ENCODE assay signal across 8 cellular contexts in the genomic region with DNA sequence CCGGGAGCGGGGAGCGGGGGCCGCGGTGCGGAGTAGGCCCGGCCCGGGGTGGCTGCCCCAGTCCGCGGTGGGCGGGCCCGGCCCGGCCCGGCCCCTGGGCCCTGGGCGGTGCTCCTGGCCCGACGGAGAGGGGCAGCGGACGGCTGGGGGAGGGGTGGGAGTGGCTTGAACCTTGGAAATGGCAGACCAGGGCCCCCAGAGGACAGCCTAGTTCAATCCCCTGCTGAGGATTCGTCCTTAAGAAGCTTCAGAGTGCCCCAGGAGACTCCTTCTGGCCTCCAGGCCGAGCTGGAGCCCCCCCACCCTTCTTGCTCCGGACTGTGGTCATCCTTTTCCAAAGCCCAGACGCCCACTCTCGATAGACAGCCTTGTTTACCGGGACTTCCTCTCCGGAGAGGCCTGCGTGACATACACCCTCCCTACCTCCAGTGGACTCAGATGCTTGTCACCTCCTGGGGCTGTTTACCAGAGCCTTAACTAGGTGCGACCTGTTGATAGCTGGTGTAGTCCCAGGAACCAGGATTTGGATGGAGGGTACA. TPM values are rescaled to one million over a fixed set of nuclear protein-coding genes. Genes with fewer than 3 reads are reported as not detected.
DNase-seq lines count a peak whose midpoint lies in the region; ATAC-seq and TF ChIP-seq lines count a peak whose summit lies in the region.

No MANE protein-coding gene starts in this region.

- H3K4me3 ChIP-seq in BJ (ENCODE audit: low read depth, low read length) (peak overlapping the region; percentile 58), NT2/D1 (ENCODE audit: insufficient read length, low read depth) (peak overlapping the region; percentile 67), osteoblast (ENCODE audit: insufficient read depth, low read length) (peak overlapping the region; percentile 87), uterus (peak overlapping the region; percentile 62 to 82)

- H3K4me2 ChIP-seq in osteoblast (ENCODE audit: insufficient read depth, low read length) = peak overlapping the region; percentile 93

- peaks cover 33% of the 10 kb centered on the region for H3K79me2 ChIP-seq in osteoblast (ENCODE audit: insufficient read depth, low read length)

- TF ChIP-seq CTCF in BJ (IDR thresholded peaks at IDR 0.05; ENCODE audit: insufficient read depth, low read depth, low read length) (no peak), osteoblast (IDR thresholded peaks at IDR 0.05; ENCODE audit: extremely low read depth, low read depth, low read length) (no peak), uterus (IDR thresholded peaks at IDR 0.05) (no peak)

- H2AFZ ChIP-seq in osteoblast (ENCODE audit: low read length) = peak overlapping the region; percentile 54

- H3K27ac ChIP-seq in osteoblast (ENCODE audit: low read depth, low read length) = peak overlapping the region; percentile 95
- peak overlapping the region; percentile 85 to 95 for H3K27ac ChIP-seq in uterus

- H3K9me3 ChIP-seq in NT2/D1 (ENCODE audit: insufficient read depth, low read length) (no peaks in the 10 kb centered on the region), osteoblast (ENCODE audit: low read depth, low read length) (no peaks in the 10 kb centered on the region), uterus (no peaks in the 10 kb centered on the region)

- peak overlapping the region; percentile 92 for H3K4me3 Mint-ChIP-seq in activated naive CD4-positive, alpha-beta T cell treated with anti-CD3 and anti-CD28 coated beads, Interleukin-2, amount 10 ng/mL, durations not matched to agents 7 days and 5 days

- H3K27ac Mint-ChIP-seq in activated naive CD4-positive, alpha-beta T cell treated with anti-CD3 and anti-CD28 coated beads, Interleukin-2, amount 10 ng/mL, durations not matched to agents 7 days and 5 days = peak overlapping the region; percentile 96

- H3K9me3 Mint-ChIP-seq in activated naive CD4-positive, alpha-beta T cell treated with anti-CD3 and anti-CD28 coated beads, Interleukin-2, amount 10 ng/mL, durations not matched to agents 7 days and 5 days = no peaks in the 10 kb centered on the region

- peaks cover 13% of the 10 kb centered on the region for H3K36me3 ChIP-seq in BJ (ENCODE audit: control insufficient read depth, insufficient read depth, low read length)
- peaks cover 15% of the 10 kb centered on the region for H3K36me3 ChIP-seq in NT2/D1 (ENCODE audit: insufficient read depth, insufficient read length, low read length)
- peaks cover 31% of the 10 kb centered on the region for H3K36me3 ChIP-seq in osteoblast (ENCODE audit: insufficient read depth, low read length)
- no peaks in the 10 kb centered on the region for H3K36me3 ChIP-seq in uterus

- peaks cover 21% of the 10 kb centered on the region for H4K20me1 ChIP-seq in osteoblast (ENCODE audit: insufficient read depth, low read length)

- peaks cover 65% of the 10 kb centered on the region for H3K4me1 Mint-ChIP-seq in activated naive CD4-positive, alpha-beta T cell treated with anti-CD3 and anti-CD28 coated beads, Interleukin-2, amount 10 ng/mL, durations not matched to agents 7 days and 5 days

- peak; percentile 40 for ATAC-seq in GM18858 (IDR thresholded peaks at IDR 0.05; ENCODE audit: unreplicated experiment)
- ATAC-seq in HG03045 (IDR thresholded peaks at IDR 0.05; ENCODE audit: unreplicated experiment) = peak; percentile 75

- POLR2A ChIA-PET in BJ (lab: Charles Lee) = interaction anchor here (0.6 to 1.5 kb wide), 3 partner anchors 64 to 792 kb away, joined by 3 to 9 read pairs (median 4); no protein-coding TSS in a partner anchor

- H3K27me3 Mint-ChIP-seq in activated naive CD4-positive, alpha-beta T cell treated with anti-CD3 and anti-CD28 coated beads, Interleukin-2, amount 10 ng/mL, durations not matched to agents 7 days and 5 days = no peaks in the 10 kb centered on the region

- H3K36me3 Mint-ChIP-seq in activated naive CD4-positive, alpha-beta T cell treated with anti-CD3 and anti-CD28 coated beads, Interleukin-2, amount 10 ng/mL, durations not matched to agents 7 days and 5 days = peaks cover 30% of the 10 kb centered on the region

- intact Hi-C loops in uterus (cut with DNase I; ENCODE audit: low total_unique reads) = loop anchor here (5.0 to 10.0 kb wide), 3 partner anchors 63 to 195 kb away; partner anchors contain the start of genes ADCY4, GMPR2, NEDD8 and NFATC4

- H3K4me1 ChIP-seq in NT2/D1 (ENCODE audit: insufficient read depth, insufficient read length) (peaks cover 10% of the 10 kb centered on the region), osteoblast (ENCODE audit: insufficient read depth, low read length) (peaks cover 40% of the 10 kb centered on the region), uterus (peaks cover 0 to 11% of the 10 kb centered on the region in 2 donors)

- no peak for DNase-seq in BJ (ENCODE audit: low read depth)
- peak; percentile 30 for DNase-seq in NT2/D1 (ENCODE audit: low read depth, low spot score)
- DNase-seq in activated naive CD4-positive, alpha-beta T cell treated with anti-CD3 and anti-CD28 coated beads, Interleukin-2, amount 10 ng/mL, durations not matched to agents 7 days and 5 days = peak; percentile 72
- DNase-seq in globus pallidus (ENCODE audit: low spot score) = peak; percentile 66
- DNase-seq in osteoblast (ENCODE audit: insufficient read length, low spot score, missing footprints) = peak; percentile 99
- DNase-seq in uterus = peak; percentile 77 to 83

- TF ChIP-seq POLR2A in uterus (IDR thresholded peaks at IDR 0.05) = no peak

- no peaks in the 10 kb centered on the region for H3K27me3 ChIP-seq in BJ (ENCODE audit: control insufficient read depth, insufficient read depth, low read length)
- peaks cover 13% of the 10 kb centered on the region for H3K27me3 ChIP-seq in NT2/D1 (ENCODE audit: insufficient read depth, insufficient read length)
- H3K27me3 ChIP-seq in osteoblast (ENCODE audit: insufficient read depth, low read length) = no peaks in the 10 kb centered on the region
- no peaks in the 10 kb centered on the region for H3K27me3 ChIP-seq in uterus

- CTCF ChIA-PET in BJ (lab: Yijun Ruan, JAX) = interaction anchor here (0.9 to 11.6 kb wide), 16 partner anchors 11 to 188 kb away, joined by 3 to 491 read pairs (median 14); partner anchors contain the start of genes ADCY4, CIDEB, LTB4R and LTB4R2
- CTCF ChIA-PET in activated naive CD4-positive, alpha-beta T cell treated with anti-CD3 and anti-CD28 coated beads, Interleukin-2, amount 10 ng/mL, durations not matched to agents 7 days and 5 days (lab: Charles Lee) = interaction anchor here (0.5 to 17.5 kb wide), 17 partner anchors 11 to 399 kb away, joined by 3 to 557 read pairs (median 12); partner anchors contain the start of genes ADCY4, CIDEB, DHRS1 and LTB4R

- H3K9ac ChIP-seq in NT2/D1 (ENCODE audit: insufficient read length, low read depth) = peak overlapping the region; percentile 78

RNA-seq across cellular contexts. Expression of gene KHNYN, which starts 0.5 kb away (rescaled TPM):
- polyA plus RNA-seq in BJ (2011; rRNA removed) = 18.9 and 19.7 TPM in 2 replicates
- polyA minus RNA-seq in BJ (2011; rRNA and poly(A)+ RNA removed) = 25.7 and 30.2 TPM in 2 replicates
- total RNA-seq in osteoblast (58.6 and 62.5 TPM in 2 replicates), uterus (10 to 100 TPM; 16.5 to 88.6 (median 66.1) TPM)

RNA-seq across cellular contexts. Expression of gene CBLN3, which starts 0.7 kb away (rescaled TPM):
- polyA plus RNA-seq in BJ (2011; rRNA removed) = 6.7 and 8.6 TPM in 2 replicates
- 3.7 and 4.6 TPM in 2 replicates for polyA minus RNA-seq in BJ (2011; rRNA and poly(A)+ RNA removed)
- total RNA-seq in osteoblast (3.5 and 4.0 TPM in 2 replicates), uterus (1 to 10 TPM in 3 of 4 donors, not detected in 1; 1.3 to 3.3 (median 3.2) TPM)

RNA-seq across cellular contexts. Expression of gene SDR39U1, which starts 12.4 kb away (rescaled TPM):
- polyA plus RNA-seq in BJ (2011; rRNA removed) = 28.9 and 43.4 TPM in 2 replicates
- 8.7 and 11.7 TPM in 2 replicates for polyA minus RNA-seq in BJ (2011; rRNA and poly(A)+ RNA removed)
- total RNA-seq in osteoblast (11.6 and 13.0 TPM in 2 replicates), uterus (10 to 100 TPM; 12.8 to 87.5 (median 33.0) TPM)

RNA-seq across cellular contexts. Expression of gene NYNRIN, which starts 31.4 kb away (rescaled TPM):
- polyA plus RNA-seq in BJ (2011; rRNA removed) = 7.2 and 10.1 TPM in 2 replicates
- 9.0 and 12.6 TPM in 2 replicates for polyA minus RNA-seq in BJ (2011; rRNA and poly(A)+ RNA removed)
- total RNA-seq in osteoblast (7.2 and 9.1 TPM in 2 replicates), uterus (10 to 100 TPM in 3 of 4 donors, 1 to 10 TPM in 1; 4.9 to 51.1 (median 27.3) TPM)
